Comparison of ENCODE assay signal across 8 cellular contexts in genomic region chr6:83192871-83193746, GRCh38. TPM values are rescaled to one million over a fixed set of nuclear protein-coding genes. Genes with fewer than 3 reads are reported as not detected.
A peak's percentile ranks its signal among the peaks of the same experiment; 100 is the strongest.
DNase-seq lines count a peak whose midpoint lies in the region; ATAC-seq, FAIRE-seq and TF ChIP-seq lines count a peak whose summit lies in the region.

TSS of gene PGM3 (minus strand) at chr6:83193265. CDS start at chr6:83191012, 2,253 bp downstream.
TSS of gene RWDD2A (plus strand) at chr6:83193357. CDS start at chr6:83194452, 1,095 bp downstream.

- H3K4me3 Mint-ChIP-seq in type B pancreatic cell = peak within 1 kb of the TSS; percentile 99

- peak within 1 kb of the TSS; percentile 97 for H3K27ac Mint-ChIP-seq in type B pancreatic cell

- peaks cover 26% of the 10 kb centered on the region for H3K4me1 Mint-ChIP-seq in type B pancreatic cell (ENCODE audit: unreplicated experiment)

- H3K36me3 Mint-ChIP-seq in type B pancreatic cell = peaks cover 13% of the 10 kb centered on the region

- WGBS in adipose tissue, 3 donors = 0 to 1% (median 0%) methylated on average over 74 to 88 of the region's 88 CpGs
- WGBS in heart left ventricle, 4 donors = 0 to 1% (median 0%) methylated on average over 35 to 88 of the region's 88 CpGs

- intact Hi-C loops in heart left ventricle (cut with DNase I) (loop anchor here in 7 of 10 donors (5.0 to 10.0 kb wide), 5 partner anchors 118 to 948 kb away; partner anchors contain the start of genes DOP1A (in 3 of the 7), IBTK (in 3 of the 7), UBE3D (in 3 of the 7) and TPBG (in 2 of the 7)), posterior cingulate gyrus (cut with DNase I) (loop anchor here (5.0 kb wide), 1 partner anchor 126 kb away; the partner anchor contains the start of genes DOP1A and UBE3D)

- TF ChIP-seq CTCF in heart left ventricle (IDR thresholded peaks at IDR 0.05) (no peak), type B pancreatic cell (conservative IDR thresholded peaks at IDR 0.05) (no peak)

- H3K4me1 ChIP-seq in heart left ventricle = peaks cover 0 to 29% (median 16%) of the 10 kb centered on the region in 12 donors

- DNase-seq in GM12892 (ENCODE audit: insufficient read length) (peak; percentile 95), NCI-H1105 (lab: John Stamatoyannopoulos, UW) (peak; percentile 87), SW480 (ENCODE audit: low spot score) (peak; percentile 76), heart left ventricle (peak; percentile 92 to 95 (median 93)), posterior cingulate gyrus (peak; percentile 87 to 99 (median 92)), type B pancreatic cell (ENCODE audit: extremely low spot score, unreplicated experiment) (peak; percentile 88)

- peak; percentile 100 for FAIRE-seq in GM12892 (lab: Jason Lieb, UNC)

- no peaks in the 10 kb centered on the region for H3K9me3 Mint-ChIP-seq in type B pancreatic cell

- H3K27me3 Mint-ChIP-seq in type B pancreatic cell = no peaks in the 10 kb centered on the region

- peak; percentile 98 for ATAC-seq in HG02678 (IDR thresholded peaks at IDR 0.05; ENCODE audit: unreplicated experiment)
- ATAC-seq in heart left ventricle = peak; percentile 97 to 100 (median 99)

- H3K27me3 ChIP-seq in heart left ventricle = no peaks in the 10 kb centered on the region

- H3K9me3 ChIP-seq in heart left ventricle = no peaks in the 10 kb centered on the region

- H3K36me3 ChIP-seq in heart left ventricle = peaks cover 0 to 45% (median 33%) of the 10 kb centered on the region in 9 donors

- peak within 1 kb of the TSS; percentile 66 to 99 (median 82) for H3K4me3 ChIP-seq in heart left ventricle

- H3K27ac ChIP-seq in adipose tissue (ENCODE audit: low read depth, low read length) (peak within 1 kb of the TSS; percentile 28), heart left ventricle (peak within 1 kb of the TSS; percentile 27 to 90 (median 73))

- TF ChIP-seq POLR2A in GM12892 (IDR thresholded peaks at IDR 0.05; ENCODE audit: low read depth, low read length) (peak; percentile 89), heart left ventricle (IDR thresholded peaks at IDR 0.05) (peak; percentile 1 to 87)

RNA-seq across cellular contexts. Expression of gene PGM3, which starts in this region (rescaled TPM):
- polyA plus RNA-seq in GM12892 (2012; ENCODE audit: missing spikeins) = 17.1 TPM
- 10 to 100 TPM; 12.8 to 57.1 (median 22.6) TPM for polyA plus RNA-seq in adipose tissue
- 10 to 100 TPM in 7 of 9 donors, 1 to 10 TPM in 2; 7.3 to 25.1 (median 15.8) TPM for total RNA-seq in heart left ventricle
- 10 to 100 TPM in 1 of 2 donors, 1 to 10 TPM in 1; 3.8 to 18.7 TPM for polyA plus RNA-seq in heart left ventricle
- 61.4 and 72.7 TPM in 2 replicates for total RNA-seq in type B pancreatic cell (ENCODE audit: low replicate concordance)

RNA-seq across cellular contexts. Expression of gene RWDD2A, which starts in this region (rescaled TPM):
- 4.6 TPM for polyA plus RNA-seq in GM12892 (2012; ENCODE audit: missing spikeins)
- 1 to 10 TPM; 3.5 to 4.9 (median 3.6) TPM for polyA plus RNA-seq in adipose tissue
- total RNA-seq in heart left ventricle = 1 to 10 TPM; 1.6 to 4.8 (median 3.4) TPM
- polyA plus RNA-seq in heart left ventricle = 1 to 10 TPM; 1.3 to 2.2 TPM
- total RNA-seq in type B pancreatic cell (ENCODE audit: low replicate concordance) = 3.6 and 4.5 TPM in 2 replicates

Comparison
In these comparisons a context has a peak if more than half of its experiments do, and no peak if none do; other contexts are left out.
1. Peak in every context shown above with its lines: DNase-seq, ATAC-seq, H3K4me3 ChIP-seq and H3K27ac ChIP-seq.